25 cellular contexts compared by ENCODE assay signal in the genomic region with DNA sequence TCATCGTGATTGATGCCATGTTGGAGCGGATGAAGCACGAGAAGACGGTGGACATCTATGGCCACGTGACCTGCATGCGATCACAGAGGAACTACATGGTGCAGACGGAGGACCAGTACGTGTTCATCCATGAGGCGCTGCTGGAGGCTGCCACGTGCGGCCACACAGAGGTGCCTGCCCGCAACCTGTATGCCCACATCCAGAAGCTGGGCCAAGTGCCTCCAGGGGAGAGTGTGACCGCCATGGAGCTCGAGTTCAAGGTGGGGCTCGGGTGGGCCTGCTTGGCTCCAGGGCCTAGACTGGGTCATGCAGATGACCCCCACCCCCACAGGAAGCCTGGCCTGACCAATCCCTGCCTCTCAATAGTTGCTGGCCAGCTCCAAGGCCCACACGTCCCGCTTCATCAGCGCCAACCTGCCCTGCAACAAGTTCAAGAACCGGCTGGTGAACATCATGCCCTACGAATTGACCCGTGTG.
"Had no signal": no experiment of that assay in that cellular context is flagged by ENCODE, and none has a peak within 500 bp of the region (broad histone marks: within the 10 kb centered on the region; RNA-seq: fewer than 3 reads in every experiment).

No MANE protein-coding gene starts in this region.

- H3K4me3 ChIP-seq: adrenal gland, breast epithelium, SJSA1 had no signal

- H3K4me3 Mint-ChIP-seq: activated CD8-positive, alpha-beta T cell treated with anti-CD3 and anti-CD28 coated beads for 36 hours; activated naive CD8-positive, alpha-beta T cell treated with anti-CD3 and anti-CD28 coated beads, Interleukin-2, amount 10 ng/mL, durations not matched to agents 7 days and 5 days; activated T-helper 1 cell treated with anti-CD3 and anti-CD28 coated beads, Interleukin-12 subunit alpha, Interleukin-12 subunit beta, Interleukin-2, Interleukin-4 antibody, amounts not matched to agents 30 ng/mL and 10 ng/mL and 1 ng/mL, durations not matched to agents 14 hours and 24 hours and 36 hours; T-helper 2 cell treated with Interferon-gamma antibody and Interleukin-4, amounts not matched to agents 5 μg/mL and 100 μg/mL, for 36 hours had no signal

- H3K4me1 Mint-ChIP-seq: activated naive CD8-positive, alpha-beta T cell treated with anti-CD3 and anti-CD28 coated beads, Interleukin-2, amount 10 ng/mL, durations not matched to agents 7 days and 5 days had no signal

- H3K9me3 Mint-ChIP-seq: activated CD8-positive, alpha-beta T cell treated with anti-CD3 and anti-CD28 coated beads for 36 hours; activated naive CD8-positive, alpha-beta T cell treated with anti-CD3 and anti-CD28 coated beads, Interleukin-2, amount 10 ng/mL, durations not matched to agents 7 days and 5 days; activated T-helper 1 cell treated with anti-CD3 and anti-CD28 coated beads, Interleukin-12 subunit alpha, Interleukin-12 subunit beta, Interleukin-2, Interleukin-4 antibody, amounts not matched to agents 30 ng/mL and 10 ng/mL and 1 ng/mL, durations not matched to agents 14 hours and 24 hours and 36 hours; T-helper 2 cell treated with Interferon-gamma antibody and Interleukin-4, amounts not matched to agents 5 μg/mL and 100 μg/mL, for 36 hours had no signal

- H3K36me3 Mint-ChIP-seq: activated naive CD8-positive, alpha-beta T cell treated with anti-CD3 and anti-CD28 coated beads, Interleukin-2, amount 10 ng/mL, durations not matched to agents 7 days and 5 days had no signal

- H3K9me3 ChIP-seq: adrenal gland, breast epithelium, SJSA1 had no signal

- H3K27me3 ChIP-seq: adrenal gland, breast epithelium, SJSA1 had no signal

- H3K27me3 Mint-ChIP-seq: activated CD8-positive, alpha-beta T cell treated with anti-CD3 and anti-CD28 coated beads for 36 hours; activated naive CD8-positive, alpha-beta T cell treated with anti-CD3 and anti-CD28 coated beads, Interleukin-2, amount 10 ng/mL, durations not matched to agents 7 days and 5 days had no signal

- DNase-seq: activated CD4-positive, alpha-beta T cell treated with anti-CD3 and anti-CD28 coated beads for 4 hours; activated CD8-positive, alpha-beta memory T cell treated with anti-CD3 and anti-CD28 coated beads, Interleukin-2, amount 50 U/mL, for 48 hours; activated CD8-positive, alpha-beta T cell treated with anti-CD3 and anti-CD28 coated beads for 36 hours; activated effector memory CD4-positive, alpha-beta T cell treated with Interleukin-2 at 50 U/mL for 16 hours; activated naive CD4-positive, alpha-beta T cell treated with Interleukin-2 at 50 U/mL for 16 hours; activated naive CD8-positive, alpha-beta T cell treated with anti-CD3 and anti-CD28 coated beads, Interleukin-2, amount 10 ng/mL, durations not matched to agents 7 days and 5 days; activated T-cell treated with anti-CD3 and anti-CD28 coated beads, Interleukin-2, amount 50 U/mL, for 1 hour; adrenal gland; caudate nucleus; KG1; NCI-H1092; NCI-H1417; NCI-H2029; NCI-H2107; NCI-H2171 treated with DMSO at 0.1 percent for 48 hours; NCI-H345; NCI-H510A; NCI-H526 treated with DMSO at 0.1 percent for 48 hours; NCI-H82; SHP77; SW 1271 had no signal

- H3K4me1 ChIP-seq: adrenal gland, breast epithelium, SJSA1 had no signal

- H3K27ac ChIP-seq: adrenal gland, breast epithelium, SJSA1 had no signal

- H3K27ac Mint-ChIP-seq: activated CD8-positive, alpha-beta T cell treated with anti-CD3 and anti-CD28 coated beads for 36 hours; activated naive CD8-positive, alpha-beta T cell treated with anti-CD3 and anti-CD28 coated beads, Interleukin-2, amount 10 ng/mL, durations not matched to agents 7 days and 5 days; activated T-helper 1 cell treated with anti-CD3 and anti-CD28 coated beads, Interleukin-12 subunit alpha, Interleukin-12 subunit beta, Interleukin-2, Interleukin-4 antibody, amounts not matched to agents 30 ng/mL and 10 ng/mL and 1 ng/mL, durations not matched to agents 14 hours and 24 hours and 36 hours; T-helper 2 cell treated with Interferon-gamma antibody and Interleukin-4, amounts not matched to agents 5 μg/mL and 100 μg/mL, for 36 hours had no signal
